ENCODE assay signal across 14 cellular contexts in genomic region chr5:16819522-16820167, GRCh38.
A peak's percentile ranks its signal among the peaks of the same experiment; 100 is the strongest.
DNase-seq lines count a peak whose midpoint lies in the region; ATAC-seq and TF ChIP-seq lines count a peak whose summit lies in the region.
"Had no signal": no experiment of that assay in that cellular context is flagged by ENCODE, and none has a peak within 500 bp of the region (broad histone marks: within the 10 kb centered on the region; RNA-seq: fewer than 3 reads in every experiment).

No MANE protein-coding gene starts in this region.

- H3K27ac ChIP-seq in Panc1 (ENCODE audit: low read length), result peak overlapping the region; percentile 0; the same call in 1 of the 2 replicates
- H3K27ac ChIP-seq in mesodermal cell (ENCODE audit: low read depth, low read length, severe bottlenecking), result peak overlapping the region; percentile 63
- peak overlapping the region in 1 of 2 donors; percentile 95 for H3K27ac ChIP-seq in aorta (ENCODE audit: low read depth in 1 of 2, low read length in 2 of 2)
- H3K27ac ChIP-seq: prostate gland had no signal

- no peak for DNase-seq in Panc1 (ENCODE audit: low read depth, low spot score)
- peak; percentile 73 for DNase-seq in choroid plexus epithelial cell (ENCODE audit: low read depth)
- no peak for DNase-seq in aorta
- no peak for DNase-seq in activated T-cell treated with anti-CD3 and anti-CD28 coated beads, Interleukin-2, amount 50 U/mL, for 4 hours
- DNase-seq in NCI-H1048 (lab: John Stamatoyannopoulos, UW), result no peak
- DNase-seq: activated CD4-positive, alpha-beta T cell treated with anti-CD3 and anti-CD28 coated beads, Interleukin-2, amount 50 U/mL, for 1 hour; activated naive CD4-positive, alpha-beta T cell treated with anti-CD3 and anti-CD28 coated beads for 36 hours; dermis blood vessel endothelial cell; DMS 273 treated with DMSO at 0.1 percent for 48 hours; NCI-H187 had no signal

- CTCF ChIA-PET in Panc1 (lab: Charles Lee), result interaction anchor here (0.7 kb wide), 1 partner anchor 139 kb away, joined by 3 read pairs; no protein-coding TSS in a partner anchor

- WGBS in mesodermal cell (ENCODE audit: insufficient coverage in 2 of 2), 2 experiments, result 96 to 100% methylated on average over 2 to 4 of the region's 4 CpGs
- 30 to 34% methylated on average over 4 of the region's 4 CpGs for WGBS in aorta, 2 donors

- no peaks in the 10 kb centered on the region for H3K9me3 ChIP-seq in Panc1 (ENCODE audit: control insufficient read depth, insufficient read depth, low read depth, low read length)
- H3K9me3 ChIP-seq in mesodermal cell (ENCODE audit: control insufficient read depth, low read length), result no peaks in the 10 kb centered on the region
- H3K9me3 ChIP-seq in aorta (ENCODE audit: control insufficient read depth, low read length), result no peaks in the 10 kb centered on the region
- H3K9me3 ChIP-seq: prostate gland had no signal

- no peaks in the 10 kb centered on the region for H3K9me3 Mint-ChIP-seq in activated T-cell treated with anti-CD3 and anti-CD28 coated beads, Interleukin-2, amount 50 U/mL, for 4 hours
- H3K9me3 Mint-ChIP-seq: activated naive CD4-positive, alpha-beta T cell treated with anti-CD3 and anti-CD28 coated beads for 36 hours; T-helper 1 cell treated with Interleukin-12 subunit alpha and Interleukin-12 subunit beta and Interleukin-4 antibody, amounts not matched to agents 30 μg/mL and 1 μg/mL, for 36 hours had no signal

- H3K36me3 Mint-ChIP-seq in activated T-cell treated with anti-CD3 and anti-CD28 coated beads, Interleukin-2, amount 50 U/mL, for 4 hours (ENCODE audit: insufficient read depth), result no peaks in the 10 kb centered on the region

- no peak for TF ChIP-seq CTCF in Panc1 (IDR thresholded peaks at IDR 0.05)
- no peak for TF ChIP-seq CTCF in choroid plexus epithelial cell (conservative IDR thresholded peaks at IDR 0.05; ENCODE audit: low read depth, low read length)

- H3K36me3 ChIP-seq in Panc1 (ENCODE audit: control insufficient read depth, insufficient read depth, low read length) (no peaks in the 10 kb centered on the region), mesodermal cell (ENCODE audit: control insufficient read depth, insufficient read depth, low read length) (peaks cover 65% of the 10 kb centered on the region), aorta (ENCODE audit: control insufficient read depth in 1 of 2, insufficient read depth in 2 of 2, low read length in 1 of 2) (no peaks in the 10 kb centered on the region)
- H3K36me3 ChIP-seq: prostate gland had no signal

- no peak overlapping the region for H3K4me3 Mint-ChIP-seq in activated T-cell treated with anti-CD3 and anti-CD28 coated beads, Interleukin-2, amount 50 U/mL, for 4 hours
- H3K4me3 Mint-ChIP-seq: activated naive CD4-positive, alpha-beta T cell treated with anti-CD3 and anti-CD28 coated beads for 36 hours; T-helper 1 cell treated with Interleukin-12 subunit alpha and Interleukin-12 subunit beta and Interleukin-4 antibody, amounts not matched to agents 30 μg/mL and 1 μg/mL, for 36 hours had no signal

- H3K4me1 ChIP-seq in Panc1 (ENCODE audit: control insufficient read depth, insufficient read depth, low read length), result peaks cover 15% of the 10 kb centered on the region
- H3K4me1 ChIP-seq in mesodermal cell (ENCODE audit: control insufficient read depth, insufficient read depth, low read length, poor library complexity, severe bottlenecking), result peaks cover 8% of the 10 kb centered on the region
- no peaks in the 10 kb centered on the region for H3K4me1 ChIP-seq in aorta (ENCODE audit: control insufficient read depth in 1 of 2, insufficient read depth in 2 of 2, low read length in 2 of 2)
- H3K4me1 ChIP-seq: prostate gland had no signal

- no peak overlapping the region for H3K4me3 ChIP-seq in Panc1 (ENCODE audit: low read depth in 2 of 2, low read length in 2 of 2)
- H3K4me3 ChIP-seq in choroid plexus epithelial cell (ENCODE audit: low read depth, low read length), result no peak overlapping the region
- H3K4me3 ChIP-seq in mesodermal cell (ENCODE audit: extremely low read depth, insufficient read depth, low read length, poor library complexity, severe bottlenecking), result no peak overlapping the region
- H3K4me3 ChIP-seq in aorta (ENCODE audit: low read length in 2 of 2), result no peak overlapping the region
- H3K4me3 ChIP-seq: prostate gland had no signal

- ATAC-seq in Panc1 (no peak), aorta (ENCODE audit: low FRiP score) (peak; percentile 33), HG03439 (IDR thresholded peaks at IDR 0.05; ENCODE audit: unreplicated experiment) (no peak)
- ATAC-seq in activated T-cell treated with anti-CD3 and anti-CD28 coated beads, Interleukin-2, amount 50 U/mL, for 4 hours, result no peak

- intact Hi-C loops in Panc1 (cut with micrococcal nuclease; ENCODE audit: unreplicated experiment) (no loop called here), aorta (cut with DNase I) (loop anchor here (5.0 to 10.0 kb wide), 2 partner anchors 115 to 118 kb away; partner anchors contain the start of gene MYO10 (in 2 of the 2))

- no peaks in the 10 kb centered on the region for H3K4me1 Mint-ChIP-seq in activated T-cell treated with anti-CD3 and anti-CD28 coated beads, Interleukin-2, amount 50 U/mL, for 4 hours (ENCODE audit: low read depth)

- no peaks in the 10 kb centered on the region for H3K27me3 Mint-ChIP-seq in activated T-cell treated with anti-CD3 and anti-CD28 coated beads, Interleukin-2, amount 50 U/mL, for 4 hours (ENCODE audit: low read depth)

- in situ Hi-C loops in Panc1 (cut with HindIII; ENCODE audit: low pct_unique_long_range_greater_than_20kb, low sequenced_read_pairs), result no loop called here

- POLR2A ChIA-PET in Panc1 (lab: Charles Lee), result no interaction called here

- BruUV-seq in Panc1 (replicated peaks; lab: Mats Ljungman, UMichigan), result no TSS peak

- H3K27me3 ChIP-seq in Panc1 (ENCODE audit: control insufficient read depth, insufficient read depth, low read length), result no peaks in the 10 kb centered on the region
- no peaks in the 10 kb centered on the region for H3K27me3 ChIP-seq in aorta (ENCODE audit: control insufficient read depth in 1 of 2, insufficient read depth in 2 of 2, low read length in 1 of 2)
